1 cellular context compared by ENCODE assay signal in the genomic region with DNA sequence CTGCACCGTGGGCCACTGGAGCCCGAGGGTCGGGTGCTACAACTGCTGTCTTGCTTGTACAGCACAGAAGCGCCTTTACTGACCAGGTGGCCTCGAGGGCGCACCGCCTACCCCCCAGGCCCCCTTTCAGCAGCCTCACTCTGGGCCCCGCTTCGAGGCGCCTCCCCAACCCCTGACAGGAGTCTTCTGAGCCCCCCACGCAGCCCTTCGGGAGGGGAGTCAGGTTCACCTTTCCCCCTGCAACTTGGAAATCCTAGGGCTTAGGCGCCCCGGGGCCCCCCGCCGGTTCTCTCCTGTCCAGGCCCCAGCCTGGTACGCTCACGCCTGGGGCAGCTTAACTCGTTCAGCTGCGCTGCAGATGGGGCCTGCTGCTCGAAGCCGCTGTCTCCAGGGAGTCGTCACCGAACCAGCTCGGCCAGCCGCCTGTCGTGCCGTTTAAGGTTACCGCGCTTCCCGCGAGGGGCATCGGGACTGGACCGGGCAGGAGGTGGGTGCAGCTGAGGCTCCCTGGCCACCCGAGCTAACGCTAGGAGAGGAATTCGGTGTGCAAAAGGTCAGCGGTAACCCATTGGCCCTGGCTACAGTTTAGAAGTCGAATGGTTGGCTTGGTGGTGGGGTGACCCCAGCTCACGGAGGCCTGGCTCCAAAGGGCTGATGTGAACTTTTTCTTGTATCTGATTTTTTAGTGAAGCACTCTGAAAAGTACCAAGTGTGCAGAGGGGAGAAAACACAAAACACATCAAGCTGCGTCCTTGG.
TF ChIP-seq lines count a peak whose summit lies in the region.

No MANE protein-coding gene starts in this region.

TF ChIP-seq in K562, 482 proteins besides CTCF, POLR2A, EP300 and RAD21 (continued from another document):
- TF ChIP-seq, protein P1, sequence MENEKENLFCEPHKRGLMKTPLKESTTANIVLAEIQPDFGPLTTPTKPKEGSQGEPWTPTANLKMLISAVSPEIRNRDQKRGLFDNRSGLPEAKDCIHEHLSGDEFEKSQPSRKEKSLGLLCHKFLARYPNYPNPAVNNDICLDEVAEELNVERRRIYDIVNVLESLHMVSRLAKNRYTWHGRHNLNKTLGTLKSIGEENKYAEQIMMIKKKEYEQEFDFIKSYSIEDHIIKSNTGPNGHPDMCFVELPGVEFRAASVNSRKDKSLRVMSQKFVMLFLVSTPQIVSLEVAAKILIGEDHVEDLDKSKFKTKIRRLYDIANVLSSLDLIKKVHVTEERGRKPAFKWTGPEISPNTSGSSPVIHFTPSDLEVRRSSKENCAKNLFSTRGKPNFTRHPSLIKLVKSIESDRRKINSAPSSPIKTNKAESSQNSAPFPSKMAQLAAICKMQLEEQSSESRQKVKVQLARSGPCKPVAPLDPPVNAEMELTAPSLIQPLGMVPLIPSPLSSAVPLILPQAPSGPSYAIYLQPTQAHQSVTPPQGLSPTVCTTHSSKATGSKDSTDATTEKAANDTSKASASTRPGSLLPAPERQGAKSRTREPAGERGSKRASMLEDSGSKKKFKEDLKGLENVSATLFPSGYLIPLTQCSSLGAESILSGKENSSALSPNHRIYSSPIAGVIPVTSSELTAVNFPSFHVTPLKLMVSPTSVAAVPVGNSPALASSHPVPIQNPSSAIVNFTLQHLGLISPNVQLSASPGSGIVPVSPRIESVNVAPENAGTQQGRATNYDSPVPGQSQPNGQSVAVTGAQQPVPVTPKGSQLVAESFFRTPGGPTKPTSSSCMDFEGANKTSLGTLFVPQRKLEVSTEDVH (IDR thresholded peaks at IDR 0.05; ENCODE audit: low read depth, partially characterized antibody), result no peak
- 0 out of 2 replicates have a peak, but pooled peaks have one; percentile 20 for TF ChIP-seq ZFX (CRISPR knock-in tag; IDR thresholded peaks at IDR 0.05)
- TF ChIP-seq ATF7 (IDR thresholded peaks at IDR 0.05), result no peak
